ENCODE assay signal across 8 cellular contexts in genomic region chr2:234135750-234136221, GRCh38.
DNase-seq lines count a peak whose midpoint lies in the region; ATAC-seq and TF ChIP-seq lines count a peak whose summit lies in the region.

No MANE protein-coding gene starts in this region.

- DNase-seq in DMS 273 (lab: John Stamatoyannopoulos, UW; ENCODE audit: unreplicated experiment), result peak; percentile 83
- DNase-seq in DMS 273 treated with DMSO at 0.1 percent for 48 hours (lab: John Stamatoyannopoulos, UW), result no peak
- peak; percentile 32 for DNase-seq in LNCaP clone FGC (ENCODE audit: low read depth)
- DNase-seq in SHP77 (lab: John Stamatoyannopoulos, UW), result peak; percentile 68 to 85
- DNase-seq in activated naive CD4-positive, alpha-beta T cell treated with anti-CD3 and anti-CD28 coated beads for 36 hours, result peak; percentile 67
- DNase-seq in glomerular visceral epithelial cell (ENCODE audit: extremely low spot score), result peak; percentile 98
- peak; percentile 86 for DNase-seq in posterior vena cava (ENCODE audit: low spot score)

- TF ChIP-seq CTCF in LNCaP clone FGC (IDR thresholded peaks at IDR 0.05; ENCODE audit: control insufficient read depth, extremely low read depth, insufficient read depth), result peak; percentile 77

- H3K4me1 Mint-ChIP-seq in activated naive CD4-positive, alpha-beta T cell treated with anti-CD3 and anti-CD28 coated beads for 36 hours (ENCODE audit: low read depth), result peaks cover 27% of the 10 kb centered on the region

- H3K4me3 Mint-ChIP-seq in activated naive CD4-positive, alpha-beta T cell treated with anti-CD3 and anti-CD28 coated beads for 36 hours, result no peak overlapping the region

- H3K27ac Mint-ChIP-seq in activated naive CD4-positive, alpha-beta T cell treated with anti-CD3 and anti-CD28 coated beads for 36 hours, result no peak overlapping the region

- intact Hi-C loops in activated naive CD4-positive, alpha-beta T cell treated with anti-CD3 and anti-CD28 coated beads for 36 hours (cut with micrococcal nuclease), result loop anchor here (1.0 to 2.0 kb wide), 6 partner anchors 123 to 410 kb away; no protein-coding TSS in a partner anchor
- intact Hi-C loops in posterior vena cava (cut with DNase I), result no loop called here

- H3K9me3 Mint-ChIP-seq in activated naive CD4-positive, alpha-beta T cell treated with anti-CD3 and anti-CD28 coated beads for 36 hours, result no peaks in the 10 kb centered on the region

- no peaks in the 10 kb centered on the region for H3K36me3 Mint-ChIP-seq in activated naive CD4-positive, alpha-beta T cell treated with anti-CD3 and anti-CD28 coated beads for 36 hours (ENCODE audit: low read depth)

- CTCF ChIA-PET in activated naive CD4-positive, alpha-beta T cell treated with anti-CD3 and anti-CD28 coated beads for 36 hours (lab: Charles Lee), result interaction anchor here (0.6 to 6.1 kb wide), 25 partner anchors 9 to 409 kb away, joined by 3 to 67 read pairs (median 3); partner anchors contain the start of gene ARL4C

- ATAC-seq in HG03521 (IDR thresholded peaks at IDR 0.05; ENCODE audit: unreplicated experiment), result no peak

- H3K4me3 ChIP-seq in LNCaP clone FGC (ENCODE audit: low read depth, low read length), result no peak overlapping the region

- H3K27me3 Mint-ChIP-seq in activated naive CD4-positive, alpha-beta T cell treated with anti-CD3 and anti-CD28 coated beads for 36 hours (ENCODE audit: low read depth), result no peaks in the 10 kb centered on the region
